8 cellular contexts compared by ENCODE assay signal in the genomic region with DNA sequence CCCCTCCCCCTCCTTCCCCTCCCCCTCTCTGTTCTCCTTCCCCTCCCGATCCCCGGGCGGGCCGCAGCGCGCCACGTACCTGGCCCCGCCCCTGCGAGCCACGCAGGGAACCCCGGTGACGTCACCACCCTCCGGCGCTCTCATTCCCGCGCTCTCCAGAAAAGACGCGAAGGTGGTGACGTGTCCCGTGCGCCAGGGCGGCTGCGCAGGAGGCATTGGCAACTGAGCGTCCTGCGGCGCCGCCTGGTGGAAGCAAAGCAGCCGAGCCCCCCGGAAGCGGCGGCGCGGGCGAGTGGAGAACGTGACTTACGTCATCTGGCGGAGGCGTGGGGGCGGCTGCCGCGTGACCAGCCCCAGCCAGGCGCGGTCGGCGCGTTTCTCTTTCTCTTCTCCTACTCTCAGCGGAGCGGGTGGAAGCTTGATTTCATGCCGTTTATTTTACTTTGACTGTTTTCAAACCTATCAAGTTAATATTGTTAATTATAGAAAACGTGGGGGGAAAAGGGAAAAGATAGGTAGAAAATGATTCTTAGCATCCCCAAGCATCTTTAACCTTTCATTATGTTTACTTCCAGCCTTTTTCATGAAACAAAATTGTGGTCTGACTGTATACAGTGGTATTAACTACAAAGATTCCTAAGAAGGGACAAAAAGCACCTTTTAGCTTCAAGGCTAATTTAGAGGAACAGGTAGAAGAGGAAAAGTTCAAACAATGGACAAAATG. TPM values are rescaled to one million over a fixed set of nuclear protein-coding genes. Genes with fewer than 3 reads are reported as not detected.
DNase-seq lines count a peak whose midpoint lies in the region; ATAC-seq and TF ChIP-seq lines count a peak whose summit lies in the region.

No MANE protein-coding gene starts in this region.

- no peaks in the 10 kb centered on the region for H3K27me3 Mint-ChIP-seq in IgD-negative memory B cell

- no peaks in the 10 kb centered on the region for H4K20me1 ChIP-seq in OCI-LY7 (ENCODE audit: insufficient read depth, low read length)

- H3K27ac ChIP-seq in OCI-LY7 (ENCODE audit: low read depth, low read length, poor library complexity, severe bottlenecking) = peak overlapping the region; percentile 73
- H3K27ac ChIP-seq in epithelial cell of prostate = peak overlapping the region; percentile 99
- H3K27ac ChIP-seq in mucosa of rectum (ENCODE audit: low read depth in 2 of 2, low read length in 2 of 2) = peak overlapping the region; percentile 95 to 99

- H3K4me2 ChIP-seq in OCI-LY7 (ENCODE audit: low read length) = peak overlapping the region; percentile 94

- peaks cover 21 to 26% (median 24%) of the 10 kb centered on the region in 3 donors for H3K4me1 Mint-ChIP-seq in IgD-negative memory B cell

- H3K4me3 ChIP-seq in OCI-LY7 (ENCODE audit: low read depth, low read length, poor library complexity, severe bottlenecking) = peak overlapping the region; percentile 71
- peak overlapping the region; percentile 72 to 79 for H3K4me3 ChIP-seq in mucosa of rectum (ENCODE audit: low read length in 2 of 2)

- peak; percentile 84 for TF ChIP-seq CTCF in OCI-LY7 (conservative IDR thresholded peaks at IDR 0.05; ENCODE audit: low read length)

- no peaks in the 10 kb centered on the region for H3K36me3 ChIP-seq in OCI-LY7 (ENCODE audit: insufficient read depth, low read length)
- no peaks in the 10 kb centered on the region for H3K36me3 ChIP-seq in mucosa of rectum (ENCODE audit: control insufficient read depth in 2 of 2, insufficient read depth in 2 of 2, low read length in 2 of 2)

- peaks cover 25% of the 10 kb centered on the region for H3K4me1 ChIP-seq in OCI-LY7 (ENCODE audit: insufficient read depth, low read length, poor library complexity, severe bottlenecking)
- H3K4me1 ChIP-seq in mucosa of rectum (ENCODE audit: control insufficient read depth in 2 of 2, insufficient read depth in 2 of 2, low read length in 2 of 2) = peaks cover 19 to 20% of the 10 kb centered on the region in 2 donors

- H2AFZ ChIP-seq in OCI-LY7 (ENCODE audit: low read length) = peak overlapping the region; percentile 56; the same call in 1 of the 2 replicates

- H3K36me3 Mint-ChIP-seq in IgD-negative memory B cell = no peaks in the 10 kb centered on the region

- no peaks in the 10 kb centered on the region for H3K9me3 ChIP-seq in OCI-LY7 (ENCODE audit: low read length)
- H3K9me3 ChIP-seq in mucosa of rectum (ENCODE audit: control insufficient read depth in 2 of 2, low read length in 2 of 2) = no peaks in the 10 kb centered on the region

- peak overlapping the region; percentile 90 to 96 (median 92) for H3K4me3 Mint-ChIP-seq in IgD-negative memory B cell

- CTCF ChIA-PET in OCI-LY7 (lab: Charles Lee; ENCODE audit: unreplicated experiment) = interaction anchor here (0.5 to 1.0 kb wide), 2 partner anchors 35 to 57 kb away, joined by 3 read pairs; no protein-coding TSS in a partner anchor

- H3K27ac Mint-ChIP-seq in IgD-negative memory B cell = peak overlapping the region; percentile 99 to 100 (median 99)

- peak; percentile 98 for DNase-seq in DMS53 treated with DMSO at 0.1 percent for 48 hours (lab: John Stamatoyannopoulos, UW; ENCODE audit: unreplicated experiment)
- peak; percentile 100 for DNase-seq in OCI-LY7 (ENCODE audit: low spot score)
- peak; percentile 99 for DNase-seq in activated T-cell treated with anti-CD3 and anti-CD28 coated beads for 4 hours
- DNase-seq in epithelial cell of prostate (ENCODE audit: low read depth, low spot score) = peak; percentile 91
- DNase-seq in stimulated activated CD8-positive, alpha-beta memory T cell treated with anti-CD3 and anti-CD28 coated beads, Interleukin-4, amount 100 ng/mL, for 4 hours (ENCODE audit: low read depth in 2 of 2, low spot score in 1 of 2) = peak; percentile 99

- H3K9ac ChIP-seq in mucosa of rectum (ENCODE audit: low read depth in 1 of 2, low read length in 2 of 2) = peak overlapping the region; percentile 85 to 95

- H3K9me3 Mint-ChIP-seq in IgD-negative memory B cell = no peaks in the 10 kb centered on the region

- peak; percentile 64 for ATAC-seq in GM21576 (IDR thresholded peaks at IDR 0.05; ENCODE audit: unreplicated experiment)

- no peaks in the 10 kb centered on the region for H3K9me2 ChIP-seq in OCI-LY7 (ENCODE audit: insufficient read depth, low read length)

- POLR2A ChIA-PET in OCI-LY7 (lab: Charles Lee) = interaction anchor here (0.6 to 2.3 kb wide), 10 partner anchors 8 to 1424 kb away, joined by 3 to 10 read pairs (median 4); a partner anchor contains a TSS

- H3K27me3 ChIP-seq in mucosa of rectum (ENCODE audit: control insufficient read depth in 2 of 2, insufficient read depth in 2 of 2, low read length in 2 of 2) = no peaks in the 10 kb centered on the region

- BruUV-seq in OCI-LY7 (replicated peaks; lab: Mats Ljungman, UMichigan) = TSS peak; percentile 100

- intact Hi-C loops in OCI-LY7 (cut with micrococcal nuclease; ENCODE audit: unreplicated experiment) = loop anchor here (1.0 to 5.0 kb wide), 7 partner anchors 18 to 418 kb away; a partner anchor contains a TSS

- peaks cover 5% of the 10 kb centered on the region; the same call in 1 of the 2 replicates for H3K79me2 ChIP-seq in OCI-LY7 (ENCODE audit: insufficient read depth, low read depth, low read length)

RNA-seq across cellular contexts. Expression of a gene that starts 48.1 kb away (rescaled TPM):
- polyA plus RNA-seq in IgD-negative memory B cell = 30.7 TPM
- total RNA-seq in OCI-LY7 (2014; rRNA removed; shearing (Covaris generic)) = 24.5 and 26.8 TPM in 2 replicates
- 19.0 and 21.3 TPM in 2 replicates for total RNA-seq in OCI-LY7 (2022)

RNA-seq across cellular contexts. Expression of a gene that starts 55.5 kb away (rescaled TPM):
- 123 TPM for polyA plus RNA-seq in IgD-negative memory B cell
- 54.8 and 58.2 TPM in 2 replicates for total RNA-seq in OCI-LY7 (2014; rRNA removed; shearing (Covaris generic))
- 393 and 423 TPM in 2 replicates for total RNA-seq in OCI-LY7 (2022)

Comparison
In these comparisons a context has a peak if more than half of its experiments do, and no peak if none do; other contexts are left out.
1. Peak in every context shown above with its lines: DNase-seq, ATAC-seq, H3K4me3 ChIP-seq and H3K27ac ChIP-seq.